22 cellular contexts compared by ENCODE assay signal in genomic region chr4:145351162-145351561, GRCh38.
A peak's percentile ranks its signal among the peaks of the same experiment; 100 is the strongest.
DNase-seq lines count a peak whose midpoint lies in the region; ATAC-seq and TF ChIP-seq lines count a peak whose summit lies in the region.
"Had no signal": no experiment of that assay in that cellular context is flagged by ENCODE, and none has a peak within 500 bp of the region (broad histone marks: within the 10 kb centered on the region; RNA-seq: fewer than 3 reads in every experiment).

No MANE protein-coding gene starts in this region.

- no peak overlapping the region for H2AFZ ChIP-seq in mammary epithelial cell (ENCODE audit: low read depth, low read length)
- H2AFZ ChIP-seq: PC-9 had no signal

- WGBS in mammary epithelial cell (ENCODE audit: low coverage, missing lambda C conversion rate): 43% methylated on average over 2 of the region's 2 CpGs

- no peaks in the 10 kb centered on the region for H3K9me3 Mint-ChIP-seq in MCF 10A (ENCODE audit: unreplicated experiment)
- H3K9me3 Mint-ChIP-seq: CD8-positive, alpha-beta T cell had no signal

- DNase-seq in mammary epithelial cell: peak; percentile 17
- no peak for DNase-seq in MCF 10A (ENCODE audit: unreplicated experiment)
- peak; percentile 42 for DNase-seq in adipocyte (ENCODE audit: low read depth)
- peak; percentile 13 for DNase-seq in fibroblast of gingiva (ENCODE audit: low read depth)
- DNase-seq in NCI-H1092 (lab: John Stamatoyannopoulos, UW): no peak
- no peak for DNase-seq in SJCRH30
- DNase-seq: 8988T; AML-193; Calu3; CD8-positive, alpha-beta T cell; DMS153; KG1; MV-4-11; NCI-H1694; NCI-H2081 treated with DMSO at 0.1 percent for 48 hours; NCI-H2171 treated with DMSO at 0.1 percent for 48 hours; NCI-H446; PC-9; RPMI8226; SHP77 treated with DMSO at 0.1 percent for 48 hours had no signal

- H3K4me3 ChIP-seq in mammary epithelial cell (replicated peaks in 1 of 3; ENCODE audit: insufficient read depth in 1 of 3, low read depth in 2 of 3, low read length in 3 of 3) (no peak overlapping the region), adipocyte (ENCODE audit: low read length) (no peak overlapping the region), SJCRH30 (no peak overlapping the region)
- H3K4me3 ChIP-seq: PC-9 had no signal

- ATAC-seq in HG03135 (IDR thresholded peaks at IDR 0.05; ENCODE audit: unreplicated experiment): no peak
- ATAC-seq: CD8-positive, alpha-beta T cell; SK-N-SH treated with all-trans-retinoic acid at 6 μM for 48 hours had no signal

- H3K4me3 Mint-ChIP-seq in MCF 10A (ENCODE audit: unreplicated experiment): no peak overlapping the region
- H3K4me3 Mint-ChIP-seq: CD8-positive, alpha-beta T cell had no signal

- H3K4me1 ChIP-seq in mammary epithelial cell (ENCODE audit: insufficient read depth, low read length): no peaks in the 10 kb centered on the region
- no peaks in the 10 kb centered on the region for H3K4me1 ChIP-seq in adipocyte (ENCODE audit: control insufficient read depth, insufficient read depth, low read length)
- H3K4me1 ChIP-seq in SJCRH30: no peaks in the 10 kb centered on the region

- no peaks in the 10 kb centered on the region for H4K20me1 ChIP-seq in mammary epithelial cell (ENCODE audit: insufficient read depth, low read length)

- no peaks in the 10 kb centered on the region for H3K27me3 Mint-ChIP-seq in MCF 10A (ENCODE audit: insufficient read depth, unreplicated experiment)

- H3K9ac ChIP-seq in mammary epithelial cell (ENCODE audit: insufficient read depth, low read length) (no peak overlapping the region), adipocyte (ENCODE audit: low read length) (no peak overlapping the region)

- TF ChIP-seq CTCF in mammary epithelial cell (conservative IDR thresholded peaks at IDR 0.05 in 1 of 2, IDR thresholded peaks at IDR 0.05 in 1 of 2; ENCODE audit: extremely low read depth in 1 of 2, insufficient read depth in 1 of 2, low read depth in 1 of 2, low read length in 2 of 2): no peak
- TF ChIP-seq CTCF in MCF 10A (IDR thresholded peaks at IDR 0.05; ENCODE audit: unreplicated experiment): no peak

- peaks cover 5% of the 10 kb centered on the region for H3K4me1 Mint-ChIP-seq in MCF 10A (ENCODE audit: insufficient read depth, unreplicated experiment)

- BruUV-seq in mammary epithelial cell (replicated peaks; lab: Mats Ljungman, UMichigan): no TSS peak
- BruUV-seq in MCF 10A (replicated peaks; lab: Mats Ljungman, UMichigan): no TSS peak

- H3K9me3 ChIP-seq in mammary epithelial cell (replicated peaks; ENCODE audit: insufficient read depth, low read length) (no peaks in the 10 kb centered on the region), adipocyte (ENCODE audit: control insufficient read depth, low read length) (peaks cover 9% of the 10 kb centered on the region), SJCRH30 (replicated peaks) (no peaks in the 10 kb centered on the region)

- H3K27ac Mint-ChIP-seq in MCF 10A (ENCODE audit: low read depth, unreplicated experiment): no peak overlapping the region
- H3K27ac Mint-ChIP-seq: CD8-positive, alpha-beta T cell had no signal

- in situ Hi-C loops in mammary epithelial cell (cut with MboI; ENCODE audit: low sequenced_read_pairs in 2 of 2): no loop called here

- intact Hi-C loops in mammary epithelial cell (cut with micrococcal nuclease): no loop called here
- intact Hi-C loops in MCF 10A (cut with micrococcal nuclease): no loop called here

- H3K36me3 Mint-ChIP-seq in MCF 10A (ENCODE audit: insufficient read depth, unreplicated experiment): no peaks in the 10 kb centered on the region
- H3K36me3 Mint-ChIP-seq: CD8-positive, alpha-beta T cell had no signal

- no peaks in the 10 kb centered on the region for H3K79me2 ChIP-seq in mammary epithelial cell (ENCODE audit: insufficient read depth, low read length)

- dilution Hi-C loops in mammary epithelial cell (cut with HindIII; ENCODE audit: low sequenced_read_pairs): no loop called here

- POLR2A ChIA-PET in MCF 10A (lab: Yijun Ruan, JAX): no interaction called here

- H3K27ac ChIP-seq in mammary epithelial cell (ENCODE audit: insufficient read depth, low read depth, low read length): no peak overlapping the region
- H3K27ac ChIP-seq in SJCRH30: no peak overlapping the region
- H3K27ac ChIP-seq: PC-9 had no signal

- CTCF ChIA-PET in mammary epithelial cell (lab: Charles Lee; ENCODE audit: low non-redundant PET): no interaction called here
- CTCF ChIA-PET in MCF 10A (lab: Yijun Ruan, JAX): interaction anchor here (0.9 kb wide), 1 partner anchor 206 kb away, joined by 3 read pairs; no protein-coding TSS in a partner anchor

- no peaks in the 10 kb centered on the region for H3K27me3 ChIP-seq in mammary epithelial cell (ENCODE audit: insufficient read depth, low read length)
- no peaks in the 10 kb centered on the region for H3K27me3 ChIP-seq in adipocyte (replicated peaks; ENCODE audit: control insufficient read depth, insufficient read depth, low read length)
- H3K27me3 ChIP-seq in SJCRH30: no peaks in the 10 kb centered on the region

- no peaks in the 10 kb centered on the region for H3K36me3 ChIP-seq in mammary epithelial cell (ENCODE audit: insufficient read depth, low read length)
- H3K36me3 ChIP-seq in adipocyte (ENCODE audit: control insufficient read depth, insufficient read depth, low read length, severe bottlenecking): no peaks in the 10 kb centered on the region
- no peaks in the 10 kb centered on the region for H3K36me3 ChIP-seq in SJCRH30

- no peak overlapping the region for H3K4me2 ChIP-seq in mammary epithelial cell (ENCODE audit: insufficient read depth, low read depth, low read length)
- H3K4me2 ChIP-seq: PC-9 had no signal

Comparison
In these comparisons a context has a peak if more than half of its experiments do, and no peak if none do; other contexts are left out.
1. DNase-seq: peak in mammary epithelial cell (single experiment), adipocyte (single experiment) and fibroblast of gingiva (single experiment); none in MCF 10A (single experiment), NCI-H1092 (single experiment) and SJCRH30 (0 of 2).